Comparison of ENCODE assay signal across 7 cellular contexts in the genomic region with DNA sequence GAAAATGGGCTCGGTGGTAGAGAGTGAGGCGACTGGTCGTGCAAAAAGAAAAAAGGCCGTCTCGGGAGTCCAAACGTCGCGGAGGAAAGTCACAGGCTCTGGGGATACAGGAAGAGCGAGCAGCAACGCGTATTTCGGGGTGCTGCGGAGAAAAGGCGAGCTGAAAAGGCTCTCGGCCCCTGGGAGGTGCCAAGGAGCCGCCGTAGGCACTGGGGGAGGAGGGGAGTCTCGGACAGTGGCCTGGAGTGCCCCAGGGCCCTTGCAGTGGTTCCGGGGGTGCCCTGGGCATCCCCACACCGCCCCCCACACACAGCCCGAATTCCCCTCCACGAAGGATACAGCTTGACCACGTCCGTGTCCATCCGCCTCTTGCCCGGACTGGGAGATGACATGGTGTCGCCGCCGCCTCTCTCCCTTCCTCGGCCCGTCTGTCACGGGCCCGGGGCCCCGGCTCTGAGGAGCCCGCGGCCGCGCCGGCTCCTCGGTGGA. TPM values are rescaled to one million over a fixed set of nuclear protein-coding genes. Genes with fewer than 3 reads are reported as not detected.
DNase-seq lines count a peak whose midpoint lies in the region; ATAC-seq and TF ChIP-seq lines count a peak whose summit lies in the region.

No MANE protein-coding gene starts in this region.

- no peaks in the 10 kb centered on the region; a peak in 1 of 5 replicates for H3K9me3 Mint-ChIP-seq in H9
- H3K9me3 Mint-ChIP-seq in activated T-cell treated with anti-CD3 and anti-CD28 coated beads, Interleukin-2, amount 50 U/mL, for 72 hours = no peaks in the 10 kb centered on the region

- TF ChIP-seq CTCF in GM12875 (IDR thresholded peaks at IDR 0.05; ENCODE audit: borderline replicate concordance, insufficient read depth, low read depth, low read length) = no peak
- TF ChIP-seq CTCF in H9 (conservative IDR thresholded peaks at IDR 0.05) = no peak
- 0 out of 2 replicates have a peak, but pooled peaks have one; percentile 3 for TF ChIP-seq CTCF in MM.1S (IDR thresholded peaks at IDR 0.05; ENCODE audit: low read length)
- peak; percentile 39 for TF ChIP-seq CTCF in foreskin keratinocyte (conservative IDR thresholded peaks at IDR 0.05)
- no peak for TF ChIP-seq CTCF in neutrophil (IDR thresholded peaks at IDR 0.05)

- peak overlapping the region; percentile 97 for H3K4me2 ChIP-seq in H9 (ENCODE audit: insufficient read depth, insufficient read length, low read length)
- peak overlapping the region; percentile 91 for H3K4me2 ChIP-seq in MM.1S (ENCODE audit: low read depth, low read length)

- H4K5ac ChIP-seq in H9 (ENCODE audit: insufficient read length, low read depth, low read length) = no peak overlapping the region

- no peak overlapping the region for H2BK5ac ChIP-seq in H9 (ENCODE audit: insufficient read length, low read length)

- no peak overlapping the region for H4K91ac ChIP-seq in H9 (ENCODE audit: insufficient read length, low read depth, low read length)

- H3K27ac Mint-ChIP-seq in H9 = no peak overlapping the region; a peak in 3 of 7 replicates
- peak overlapping the region; percentile 99 for H3K27ac Mint-ChIP-seq in activated T-cell treated with anti-CD3 and anti-CD28 coated beads, Interleukin-2, amount 50 U/mL, for 72 hours

- H3K14ac ChIP-seq in H9 (ENCODE audit: insufficient read depth, low read length) = no peak overlapping the region

- peaks cover 0 to 3% (median 2%) of the 10 kb centered on the region in 3 experiments; a peak in 5 of 7 replicates for H3K36me3 Mint-ChIP-seq in H9 (ENCODE audit: insufficient read depth in 1 of 3, low read depth in 3 of 3)
- peaks cover 2 to 5% of the 10 kb centered on the region in 2 donors for H3K36me3 Mint-ChIP-seq in activated T-cell treated with anti-CD3 and anti-CD28 coated beads, Interleukin-2, amount 50 U/mL, for 72 hours (ENCODE audit: insufficient read depth in 2 of 2)

- H3K79me1 ChIP-seq in H9 (ENCODE audit: insufficient read depth, low read depth, low read length, poor library complexity, severe bottlenecking) = no peaks in the 10 kb centered on the region

- H4K20me1 ChIP-seq in H9 (ENCODE audit: control insufficient read depth, insufficient read depth, insufficient read length) (no peaks in the 10 kb centered on the region), MM.1S (ENCODE audit: insufficient read depth, low read length) (peaks cover 13% of the 10 kb centered on the region; the same call in 1 of the 2 replicates)

- no peak overlapping the region for H3K4me3 Mint-ChIP-seq in H9
- no peak overlapping the region for H3K4me3 Mint-ChIP-seq in activated T-cell treated with anti-CD3 and anti-CD28 coated beads, Interleukin-2, amount 50 U/mL, for 72 hours

- no peaks in the 10 kb centered on the region for H3K9me3 ChIP-seq in H9 (ENCODE audit: control insufficient read depth, low read depth, low read length)
- no peaks in the 10 kb centered on the region for H3K9me3 ChIP-seq in MM.1S (replicated peaks; ENCODE audit: insufficient read depth, low read length)
- no peaks in the 10 kb centered on the region for H3K9me3 ChIP-seq in neutrophil

- no peaks in the 10 kb centered on the region for H3K27me3 ChIP-seq in H9 (ENCODE audit: insufficient read depth, low read length)
- H3K27me3 ChIP-seq in MM.1S (replicated peaks; ENCODE audit: insufficient read depth, low read length) = no peaks in the 10 kb centered on the region
- no peaks in the 10 kb centered on the region for H3K27me3 ChIP-seq in foreskin keratinocyte
- H3K27me3 ChIP-seq in neutrophil = no peaks in the 10 kb centered on the region

- H3K4me1 Mint-ChIP-seq in H9 = peaks cover 19 to 20% of the 10 kb centered on the region in 2 experiments
- peaks cover 21% of the 10 kb centered on the region for H3K4me1 Mint-ChIP-seq in activated T-cell treated with anti-CD3 and anti-CD28 coated beads, Interleukin-2, amount 50 U/mL, for 72 hours (ENCODE audit: low read depth)

- no peak overlapping the region for H3K27ac ChIP-seq in H9 (ENCODE audit: insufficient read length, low read depth, low read length)
- H3K27ac ChIP-seq in MM.1S (ENCODE audit: low read length) = peak overlapping the region; percentile 96
- H3K27ac ChIP-seq in foreskin keratinocyte = peak overlapping the region; percentile 93
- H3K27ac ChIP-seq in neutrophil = peak overlapping the region; percentile 94

- H3K4me1 ChIP-seq in H9 (ENCODE audit: insufficient read depth, low read length) (peaks cover 4% of the 10 kb centered on the region; the same call in 1 of the 2 replicates), MM.1S (ENCODE audit: low read length) (peaks cover 18% of the 10 kb centered on the region), foreskin keratinocyte (peaks cover 17% of the 10 kb centered on the region), neutrophil (ENCODE audit: control insufficient read depth in 1 of 2, insufficient read depth in 1 of 2, low read depth in 1 of 2, low read length in 1 of 2) (peaks cover 42 to 49% of the 10 kb centered on the region in 2 experiments)

- peak; percentile 16 to 24 for ATAC-seq in activated T-cell treated with anti-CD3 and anti-CD28 coated beads, Interleukin-2, amount 50 U/mL, for 72 hours (replicated peaks in 1 of 2)
- no peak for ATAC-seq in foreskin keratinocyte

- H3F3A ChIP-seq in MM.1S (ENCODE audit: insufficient read depth, low read length) = peaks cover 38% of the 10 kb centered on the region

- no peak overlapping the region for H3K23ac ChIP-seq in H9 (ENCODE audit: insufficient read length, low read depth, low read length)

- DNase-seq in H9 (peak; percentile 44), MM.1S (peak; percentile 76), foreskin keratinocyte (peak in 1 of 2 donors; percentile 36), H4 (ENCODE audit: low spot score) (no peak)
- peak; percentile 45 to 47 for DNase-seq in activated T-cell treated with anti-CD3 and anti-CD28 coated beads, Interleukin-2, amount 50 U/mL, for 72 hours

- H3K9ac ChIP-seq in H9 (ENCODE audit: extremely low read depth, insufficient read length, low read length) (peak overlapping the region; percentile 80), MM.1S (ENCODE audit: low read length) (peak overlapping the region; percentile 98)

- H2AK5ac ChIP-seq in H9 (ENCODE audit: insufficient read length, low read length) = no peak overlapping the region

- no peak overlapping the region for H2AFZ ChIP-seq in H9 (ENCODE audit: low read length)
- H2AFZ ChIP-seq in MM.1S (ENCODE audit: low read length) = no peak overlapping the region

- H3T11ph ChIP-seq in H9 (ENCODE audit: low read length) = no peak overlapping the region

- H3K79me2 ChIP-seq in H9 (ENCODE audit: insufficient read depth, low read length) (peaks cover 20% of the 10 kb centered on the region; the same call in 1 of the 2 replicates), MM.1S (ENCODE audit: low read length) (peaks cover 54% of the 10 kb centered on the region)

- peak overlapping the region; percentile 31 for H3K18ac ChIP-seq in H9 (ENCODE audit: insufficient read length, low read depth, low read length)

- H2BK12ac ChIP-seq in H9 (ENCODE audit: insufficient read length, low read depth, low read length) = no peak overlapping the region

- no peak overlapping the region for H4K8ac ChIP-seq in H9 (replicated peaks; ENCODE audit: insufficient read length, low read depth, low read length)

- no peak overlapping the region for H3K4ac ChIP-seq in H9 (ENCODE audit: low read depth, low read length)

- H2BK20ac ChIP-seq in H9 (ENCODE audit: low read depth, low read length, poor library complexity, severe bottlenecking) = no peak overlapping the region

- H2BK15ac ChIP-seq in H9 (ENCODE audit: low read depth, low read length) = no peak overlapping the region

- no CpG with 5 or more reads among the region's 40 CpGs for WGBS in H9 (ENCODE audit: extremely low coverage, insufficient read length, low lambda C conversion rate)

- H2BK120ac ChIP-seq in H9 (ENCODE audit: low read depth, low read length, poor library complexity, severe bottlenecking) = no peak overlapping the region

- H3K36me3 ChIP-seq in MM.1S (replicated peaks; ENCODE audit: insufficient read depth, low read length) (no peaks in the 10 kb centered on the region), neutrophil (no peaks in the 10 kb centered on the region)

- H3K56ac ChIP-seq in H9 (ENCODE audit: insufficient read length, low read depth, low read length) = no peak overlapping the region

- peak overlapping the region; percentile 95 for H3K4me3 ChIP-seq in GM12875 (ENCODE audit: low read depth, low read length)
- H3K4me3 ChIP-seq in MM.1S (ENCODE audit: low read length) = peak overlapping the region; percentile 89
- H3K4me3 ChIP-seq in neutrophil (ENCODE audit: low read depth in 1 of 2, low read length in 1 of 2) = peak overlapping the region; percentile 66 to 88

- H3K27me3 Mint-ChIP-seq in H9 (ENCODE audit: low read depth) = no peaks in the 10 kb centered on the region
- no peaks in the 10 kb centered on the region for H3K27me3 Mint-ChIP-seq in activated T-cell treated with anti-CD3 and anti-CD28 coated beads, Interleukin-2, amount 50 U/mL, for 72 hours (ENCODE audit: low read depth)

- no peaks in the 10 kb centered on the region for H3K9me2 ChIP-seq in MM.1S (replicated peaks; ENCODE audit: insufficient read depth, low read length)

- H3K23me2 ChIP-seq in H9 (ENCODE audit: insufficient read length, low read depth, low read length, poor library complexity, severe bottlenecking) = peaks cover 25% of the 10 kb centered on the region

RNA-seq across cellular contexts. Expression of a gene that starts 0.6 kb away (rescaled TPM):
- total RNA-seq in H9 (2021) (67.5 and 75.1 TPM in 2 replicates), foreskin keratinocyte (50.2 and 55.0 TPM in 2 replicates)
- total RNA-seq in activated T-cell treated with anti-CD3 and anti-CD28 coated beads, Interleukin-2, amount 50 U/mL, for 72 hours = 10 to 100 TPM; 53.2 to 60.9 TPM
- 27.3 and 27.5 TPM in 2 replicates for polyA plus RNA-seq in foreskin keratinocyte
- total RNA-seq in H4 (2014; rRNA removed; shearing (Covaris generic)) = 26.2 and 32.5 TPM in 2 replicates

Comparison
In these comparisons a context has a peak if more than half of its experiments do, and no peak if none do; other contexts are left out.
1. CTCF ChIP-seq: peak in MM.1S (single experiment) and foreskin keratinocyte (single experiment); none in GM12875 (single experiment), H9 (single experiment) and neutrophil (single experiment).
2. Peak in every context shown above with its lines, with median percentiles within 50 percentile points of each other: H3K4me3 ChIP-seq.